ENCODE assay signal across 15 cellular contexts in genomic region chr2:73408198-73408597, GRCh38.
A peak's percentile ranks its signal among the peaks of the same experiment; 100 is the strongest.
DNase-seq lines count a peak whose midpoint lies in the region; ATAC-seq, FAIRE-seq and TF ChIP-seq lines count a peak whose summit lies in the region.
"Had no signal": no experiment of that assay in that cellular context is flagged by ENCODE, and none has a peak within 500 bp of the region (broad histone marks: within the 10 kb centered on the region; RNA-seq: fewer than 3 reads in every experiment).

No MANE protein-coding gene starts in this region.

- TF ChIP-seq POLR2A in erythroblast (IDR thresholded peaks at IDR 0.05; ENCODE audit: low read length) = no peak

- DNase-seq in GM06990 (ENCODE audit: extremely low read depth, insufficient read length) (peak; percentile 5), GM19239 (ENCODE audit: insufficient read length, low spot score) (peak; percentile 9), erythroblast (lab: John Stamatoyannopoulos, UW) (no peak), NCI-H128 (lab: John Stamatoyannopoulos, UW; ENCODE audit: unreplicated experiment) (no peak), NCI-H226 (no peak), SW 1271 (lab: John Stamatoyannopoulos, UW) (no peak)
- DNase-seq: activated CD8-positive, alpha-beta T cell treated with anti-CD3 and anti-CD28 coated beads for 36 hours; anterior cingulate cortex; NCI-H2171; spleen had no signal

- TF ChIP-seq CTCF in GM06990 (IDR thresholded peaks at IDR 0.05; ENCODE audit: insufficient read depth, low read length, poor library complexity, severe bottlenecking) = no peak

- ATAC-seq in GM21723 (IDR thresholded peaks at IDR 0.05; ENCODE audit: unreplicated experiment) = peak; percentile 75
- peak; percentile 77 for ATAC-seq in HG03135 (IDR thresholded peaks at IDR 0.05; ENCODE audit: unreplicated experiment)
- ATAC-seq: activated CD8-positive, alpha-beta T cell treated with anti-CD3 and anti-CD28 coated beads for 36 hours had no signal

- H3K4me3 ChIP-seq in GM06990 (replicated peaks; ENCODE audit: low read depth, low read length) = no peak overlapping the region
- H3K4me3 ChIP-seq: SJSA1, spleen had no signal

- H3K27me3 ChIP-seq in GM06990 (replicated peaks; ENCODE audit: control insufficient read depth, insufficient read depth, low read length) = no peaks in the 10 kb centered on the region
- H3K27me3 ChIP-seq: SJSA1, spleen had no signal

- H3K36me3 ChIP-seq in GM06990 (ENCODE audit: control insufficient read depth, insufficient read depth, low read length) = no peaks in the 10 kb centered on the region

- FAIRE-seq in GM19239 (lab: Jason Lieb, UNC) = peak; percentile 91
- FAIRE-seq: A204.1, TTC549 had no signal

Comparison
In these comparisons a context has a peak if more than half of its experiments do, and no peak if none do; other contexts are left out.
1. DNase-seq: peak in GM06990 (single experiment) and GM19239 (single experiment); none in erythroblast (0 of 2), NCI-H128 (single experiment), NCI-H226 (single experiment) and SW 1271 (0 of 2).